ENCODE assay signal across 21 cellular contexts in the genomic region with DNA sequence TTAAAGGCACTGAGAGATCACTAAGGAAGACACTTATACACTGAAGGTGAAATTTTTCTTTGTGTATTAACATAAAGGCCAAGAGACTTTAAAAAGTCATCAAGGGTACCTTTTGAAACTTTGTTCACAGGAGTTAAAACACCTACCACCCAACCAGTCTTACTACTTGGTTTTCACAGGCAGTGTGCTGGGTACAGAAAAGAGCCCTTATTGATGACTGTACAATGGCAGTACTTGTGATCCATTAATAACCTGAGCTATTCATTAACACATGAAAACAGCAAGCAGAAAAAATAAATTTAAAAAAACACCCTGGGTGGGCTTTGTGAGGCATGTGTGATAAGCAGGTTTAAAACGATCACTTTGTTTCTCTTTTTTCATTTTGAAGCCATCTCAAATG.
"Had no signal": no experiment of that assay in that cellular context is flagged by ENCODE, and none has a peak within 500 bp of the region (broad histone marks: within the 10 kb centered on the region; RNA-seq: fewer than 3 reads in every experiment).

No MANE protein-coding gene starts in this region.

- H3K27ac ChIP-seq: colonic mucosa, hepatocyte, neural progenitor cell, ovary, prostate gland, sigmoid colon had no signal

- H3K9me3 ChIP-seq: colonic mucosa, ovary, prostate gland, sigmoid colon had no signal

- H3K27me3 ChIP-seq: colonic mucosa, hepatocyte, neural progenitor cell, ovary, sigmoid colon had no signal

- H3K4me3 ChIP-seq: colonic mucosa, hepatocyte, lung, neural progenitor cell, ovary, prostate gland, sigmoid colon, skin epidermis had no signal

- H3K4me2 ChIP-seq: hepatocyte, neural progenitor cell had no signal

- ATAC-seq: left ventricle myocardium superior; natural killer cell treated with Interleukin-12 subunit alpha and Interleukin-12 subunit beta and Interleukin-15 and Interleukin-18, amount 100 ng/mL, for 72 hours had no signal

- FAIRE-seq: endothelial cell of umbilical vein had no signal

- H3K9ac ChIP-seq: neural progenitor cell had no signal

- H2AFZ ChIP-seq: hepatocyte, neural progenitor cell had no signal

- H3K4me1 ChIP-seq: colonic mucosa, prostate gland had no signal

- H3K79me2 ChIP-seq: hepatocyte had no signal

- H3K36me3 ChIP-seq: colonic mucosa, neural progenitor cell, ovary, prostate gland had no signal

- DNase-seq: colonic mucosa; dermis blood vessel endothelial cell; endodermal cell; foreskin melanocyte; head of caudate nucleus; left ventricle myocardium superior; mesenchymal stem cell; midbrain; nucleus accumbens; ovary; sigmoid colon; stimulated activated CD4-positive, alpha-beta T cell treated with anti-CD3 and anti-CD28 coated beads, Interleukin-12 subunit alpha, Interleukin-12 subunit beta, amount 100 ng/mL, for 4 hours; stimulated activated naive CD4-positive, alpha-beta T cell treated with Interleukin-2 at 50 U/mL for 16 hours; trophoblast cell had no signal
